ENCODE assay signal across 8 cellular contexts in genomic region chr10:67612577-67613537, GRCh38.
A peak's percentile ranks its signal among the peaks of the same experiment; 100 is the strongest.
DNase-seq lines count a peak whose midpoint lies in the region; ATAC-seq, FAIRE-seq and TF ChIP-seq lines count a peak whose summit lies in the region.

No MANE protein-coding gene starts in this region.

- TF ChIP-seq POLR2A in GM12878 (IDR thresholded peaks at IDR 0.05; ENCODE audit: low read depth, low read length), result no peak

- 0 out of 4 replicates have a peak, but pooled peaks of 1 of the 2 experiments have one; percentile 35 for TF ChIP-seq EP300 in GM12878 (IDR thresholded peaks at IDR 0.05; ENCODE audit: borderline replicate concordance in 1 of 2, control insufficient read depth in 1 of 2, low read depth in 2 of 2, low read length in 2 of 2)

- H3K4me1 ChIP-seq in GM23338 (ENCODE audit: insufficient read depth) (peaks cover 8% of the 10 kb centered on the region; the same call in 1 of the 2 replicates), Panc1 (ENCODE audit: control insufficient read depth, insufficient read depth, low read length) (peaks cover 13% of the 10 kb centered on the region), GM12878 (ENCODE audit: control insufficient read depth, insufficient read depth, low read length) (no peaks in the 10 kb centered on the region), colonic mucosa (no peaks in the 10 kb centered on the region)

- no peaks in the 10 kb centered on the region for H4K20me1 ChIP-seq in GM23338 (replicated peaks; ENCODE audit: insufficient read depth)
- H4K20me1 ChIP-seq in GM12878 (ENCODE audit: control insufficient read depth, insufficient read depth), result no peaks in the 10 kb centered on the region

- no peak overlapping the region for H3K4me3 Mint-ChIP-seq in GM23338

- peaks cover 16% of the 10 kb centered on the region; the same call in 2 of the 3 replicates for H3K4me1 Mint-ChIP-seq in GM23338

- H3K9ac ChIP-seq in GM12878 (ENCODE audit: control insufficient read depth, insufficient read depth, low read length) (no peak overlapping the region), colonic mucosa (ENCODE audit: low read depth in 2 of 2, low read length in 2 of 2) (no peak overlapping the region)

- RAD21 ChIA-PET in GM12878 (lab: Charles Lee; ENCODE audit: unreplicated experiment), result interaction anchor here (0.6 to 2.0 kb wide), 10 partner anchors 10 to 719 kb away, joined by 3 to 11 read pairs (median 6); partner anchors contain the start of gene HNRNPH3

- peaks cover 3% of the 10 kb centered on the region for H3K27me3 Mint-ChIP-seq in GM23338 (ENCODE audit: insufficient read depth, low read depth, poor library complexity)

- peaks cover 14% of the 10 kb centered on the region for H3K9me3 Mint-ChIP-seq in GM23338

- WGBS in GM12878 (ENCODE audit: insufficient coverage, insufficient replicate concordance, low lambda C conversion rate, missing lambda C conversion rate), result 16% methylated on average over 10 of the region's 10 CpGs

- ATAC-seq in GM23338 (no peak), Panc1 (peak; percentile 85), GM12878 (peak; percentile 99)
- peak; percentile 100 for ATAC-seq in stimulated activated naive CD8-positive, alpha-beta T cell treated with anti-CD3 and anti-CD28 coated beads, Interleukin-15, Interleukin-2, amounts not matched to agents 100 U/mL and 50 U/mL, for 24 hours

- intact Hi-C loops in Panc1 (cut with micrococcal nuclease; ENCODE audit: unreplicated experiment), result no loop called here
- intact Hi-C loops in GM12878 (cut with micrococcal nuclease; ENCODE audit: unreplicated experiment), result loop anchor here (2.0 kb wide), 1 partner anchor 160 kb away; no protein-coding TSS in a partner anchor
- intact Hi-C loops in colonic mucosa (cut with DNase I), result no loop called here

- H3K27me3 ChIP-seq in GM23338 (ENCODE audit: insufficient read depth), result no peaks in the 10 kb centered on the region
- no peaks in the 10 kb centered on the region for H3K27me3 ChIP-seq in Panc1 (ENCODE audit: control insufficient read depth, insufficient read depth, low read length)
- H3K27me3 ChIP-seq in GM12878 (replicated peaks in 1 of 2; ENCODE audit: control insufficient read depth in 2 of 2, insufficient read depth in 2 of 2, low read length in 1 of 2), result no peaks in the 10 kb centered on the region
- H3K27me3 ChIP-seq in WERI-Rb-1 (ENCODE audit: insufficient read depth, low read depth, severe bottlenecking), result no peaks in the 10 kb centered on the region
- H3K27me3 ChIP-seq in colonic mucosa, result no peaks in the 10 kb centered on the region

- H3K4me3 ChIP-seq in GM23338, result no peak overlapping the region
- H3K4me3 ChIP-seq in Panc1 (ENCODE audit: low read depth in 2 of 2, low read length in 2 of 2), result no peak overlapping the region
- H3K4me3 ChIP-seq in GM12878, result no peak overlapping the region
- H3K4me3 ChIP-seq in WERI-Rb-1 (ENCODE audit: low read depth, low read length), result no peak overlapping the region
- no peak overlapping the region for H3K4me3 ChIP-seq in colonic mucosa

- TF ChIP-seq RAD21 in GM12878 (IDR thresholded peaks at IDR 0.05; ENCODE audit: insufficient read depth, low read depth, low read length), result no peak

- in situ Hi-C loops in Panc1 (cut with HindIII; ENCODE audit: low pct_unique_long_range_greater_than_20kb, low sequenced_read_pairs), result no loop called here
- in situ Hi-C loops in GM12878 (cut with MboI), result no loop called here

- no peaks in the 10 kb centered on the region; the same call in 1 of the 2 replicates for H3K9me2 ChIP-seq in GM23338 (ENCODE audit: insufficient read depth)

- CTCF ChIA-PET in Panc1 (lab: Charles Lee), result no interaction called here
- CTCF ChIA-PET in GM12878 (lab: Yijun Ruan, JAX), result interaction anchor here (0.6 to 2.6 kb wide), 8 partner anchors 9 to 171 kb away, joined by 3 to 11 read pairs (median 6); no protein-coding TSS in a partner anchor

- H3K36me3 Mint-ChIP-seq in GM23338 (ENCODE audit: low read depth), result peaks cover 4% of the 10 kb centered on the region; the same call in 2 of the 3 replicates

- H3F3A ChIP-seq in GM23338 (replicated peaks; ENCODE audit: low read depth), result no peaks in the 10 kb centered on the region

- peak; percentile 71 for DNase-seq in ELR (ENCODE audit: low read depth)
- DNase-seq in GM23338 (ENCODE audit: low spot score), result no peak
- no peak for DNase-seq in Panc1 (ENCODE audit: low read depth, low spot score)
- DNase-seq in GM12878 (ENCODE audit: low read depth, low spot score), result peak; percentile 59
- peak; percentile 32 for DNase-seq in stimulated activated naive CD8-positive, alpha-beta T cell treated with anti-CD3 and anti-CD28 coated beads, Interleukin-15, Interleukin-2, amounts not matched to agents 100 U/mL and 50 U/mL, for 24 hours
- DNase-seq in WERI-Rb-1, result no peak
- DNase-seq in colonic mucosa, result no peak
- no peak for DNase-seq in NCI-H1092 (lab: John Stamatoyannopoulos, UW)

- no peak overlapping the region for H3K4me2 ChIP-seq in GM23338
- H3K4me2 ChIP-seq in GM12878 (ENCODE audit: control insufficient read depth, insufficient read depth), result no peak overlapping the region

- no TSS peak for BruUV-seq in Panc1 (replicated peaks; lab: Mats Ljungman, UMichigan)
- BruUV-seq in GM12878 (replicated peaks; lab: Mats Ljungman, UMichigan), result no TSS peak

- H3K36me3 ChIP-seq in GM23338 (ENCODE audit: insufficient read depth), result no peaks in the 10 kb centered on the region; the same call in 1 of the 2 replicates
- no peaks in the 10 kb centered on the region for H3K36me3 ChIP-seq in Panc1 (ENCODE audit: control insufficient read depth, insufficient read depth, low read length)
- no peaks in the 10 kb centered on the region for H3K36me3 ChIP-seq in GM12878 (ENCODE audit: control insufficient read depth in 2 of 2, insufficient read depth in 2 of 2, low read length in 1 of 2)
- H3K36me3 ChIP-seq in WERI-Rb-1, result no peaks in the 10 kb centered on the region
- no peaks in the 10 kb centered on the region for H3K36me3 ChIP-seq in colonic mucosa

- peak overlapping the region; percentile 4; the same call in 1 of the 2 replicates for H3K27ac Mint-ChIP-seq in GM23338

- H2AFZ ChIP-seq in GM23338 (no peak overlapping the region), GM12878 (ENCODE audit: control insufficient read depth, low read depth, low read length) (no peak overlapping the region)

- peak; percentile 35 for FAIRE-seq in GM12878 (lab: Jason Lieb, UNC)

- POLR2A ChIA-PET in Panc1 (lab: Charles Lee) (no interaction called here), GM12878 (lab: Charles Lee) (interaction anchor here (0.7 kb wide), 1 partner anchor 736 kb away, joined by 3 read pairs; no protein-coding TSS in a partner anchor)

- H3K27ac ChIP-seq in GM23338 (ENCODE audit: low read depth), result no peak overlapping the region
- peak overlapping the region; percentile 12; the same call in 1 of the 2 replicates for H3K27ac ChIP-seq in Panc1 (ENCODE audit: low read length)
- H3K27ac ChIP-seq in GM12878 (ENCODE audit: control insufficient read depth, insufficient read depth), result no peak overlapping the region
- no peak overlapping the region for H3K27ac ChIP-seq in WERI-Rb-1
- H3K27ac ChIP-seq in colonic mucosa, result no peak overlapping the region

- H3K9me3 ChIP-seq in Panc1 (ENCODE audit: control insufficient read depth, insufficient read depth, low read depth, low read length), result 0 out of 2 replicates have a peak, but pooled peaks cover 3% of the 10 kb centered on the region
- H3K9me3 ChIP-seq in GM12878 (replicated peaks; ENCODE audit: control insufficient read depth, insufficient read depth, low read length), result no peaks in the 10 kb centered on the region; the same call in 2 of the 3 replicates
- H3K9me3 ChIP-seq in WERI-Rb-1 (ENCODE audit: severe bottlenecking), result peaks cover 2% of the 10 kb centered on the region
- H3K9me3 ChIP-seq in colonic mucosa, result no peaks in the 10 kb centered on the region

- SMC1A ChIA-PET in GM12878 (lab: Charles Lee; ENCODE audit: uncharacterized antibody, unreplicated experiment), result interaction anchor here (0.7 to 3.4 kb wide), 18 partner anchors 9 to 347 kb away, joined by 3 to 17 read pairs (median 3); partner anchors contain the start of gene CTNNA3

- no peak for TF ChIP-seq CTCF in GM23338 (conservative IDR thresholded peaks at IDR 0.05; ENCODE audit: low read depth in 2 of 2)
- TF ChIP-seq CTCF in Panc1 (IDR thresholded peaks at IDR 0.05), result no peak
- TF ChIP-seq CTCF in GM12878 (IDR thresholded peaks at IDR 0.05 in 2 of 3, conservative IDR thresholded peaks at IDR 0.05 in 1 of 3; ENCODE audit: control insufficient read depth in 2 of 3, extremely low read depth in 1 of 3, insufficient read depth in 1 of 3, low read depth in 3 of 3, low read length in 3 of 3), result no peak
- no peak for TF ChIP-seq CTCF in WERI-Rb-1 (IDR thresholded peaks at IDR 0.05; ENCODE audit: low read depth, low read length)
- TF ChIP-seq CTCF in colonic mucosa (IDR thresholded peaks at IDR 0.05), result no peak

- no peaks in the 10 kb centered on the region for H3K79me2 ChIP-seq in GM23338 (replicated peaks; ENCODE audit: insufficient read depth)
- no peaks in the 10 kb centered on the region for H3K79me2 ChIP-seq in GM12878 (ENCODE audit: control insufficient read depth, insufficient read depth, low read length)

TF ChIP-seq in GM23338, 12 proteins besides CTCF, POLR2A, EP300 and RAD21 (continues in another document):
- no peak for TF ChIP-seq NANOG (IDR thresholded peaks at IDR 0.05; ENCODE audit: borderline replicate concordance)
- TF ChIP-seq ZNF331 (CRISPR knock-in tag; IDR thresholded peaks at IDR 0.05; ENCODE audit: low read depth), result no peak
- TF ChIP-seq STAT1 (IDR thresholded peaks at IDR 0.05; ENCODE audit: unreplicated experiment), result no peak
- TF ChIP-seq EZH2 (IDR thresholded peaks at IDR 0.05; ENCODE audit: low read depth, unreplicated experiment), result no peak

TF ChIP-seq in GM12878, 131 proteins besides CTCF, POLR2A, EP300 and RAD21 (continues in another document):
- TF ChIP-seq BACH1 (IDR thresholded peaks at IDR 0.05; ENCODE audit: borderline replicate concordance), result no peak; the same call in 1 of the 2 replicates
- peak; percentile 97 for TF ChIP-seq MTA2 (IDR thresholded peaks at IDR 0.05; ENCODE audit: low read depth)
- TF ChIP-seq JUND (IDR thresholded peaks at IDR 0.05; ENCODE audit: low read depth, low read length), result no peak
- no peak for TF ChIP-seq ZNF622 (IDR thresholded peaks at IDR 0.05)
- peak; percentile 54 for TF ChIP-seq ZNF384 (IDR thresholded peaks at IDR 0.05; ENCODE audit: borderline replicate concordance, low read depth, low read length)
- no peak for TF ChIP-seq TCF12 (IDR thresholded peaks at IDR 0.05; ENCODE audit: low read depth, low read length)

Comparison
In these comparisons a context has a peak if more than half of its experiments do, and no peak if none do; other contexts are left out.
1. DNase-seq: peak in ELR (single experiment), GM12878 (single experiment) and stimulated activated naive CD8-positive, alpha-beta T cell treated with anti-CD3 and anti-CD28 coated beads, Interleukin-15, Interleukin-2, amounts not matched to agents 100 U/mL and 50 U/mL, for 24 hours (single experiment); none in GM23338 (single experiment), Panc1 (single experiment), WERI-Rb-1 (single experiment), colonic mucosa (single experiment) and NCI-H1092 (single experiment).